In the genomic region with DNA sequence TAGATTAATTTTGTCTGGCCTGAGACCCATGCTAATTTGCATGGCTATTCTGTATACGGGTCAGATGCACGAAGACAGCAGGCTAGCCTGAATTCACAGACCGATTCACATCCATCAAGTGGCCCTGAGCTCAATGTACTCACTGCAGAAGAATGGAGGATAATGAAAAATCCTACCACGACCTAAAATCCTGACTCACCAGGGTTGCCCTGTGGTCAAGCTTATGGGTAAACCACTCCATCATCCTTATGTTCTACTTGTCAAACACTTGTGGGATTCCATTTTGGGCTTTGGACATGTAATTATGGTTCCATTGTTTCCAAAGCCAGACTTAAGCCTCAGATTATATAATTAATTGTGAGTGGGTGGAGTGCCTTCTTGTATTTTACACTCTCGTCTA, we compare ENCODE assay signal across 13 cellular contexts.
DNase-seq lines count a peak whose midpoint lies in the region; ATAC-seq, FAIRE-seq and TF ChIP-seq lines count a peak whose summit lies in the region.
"Had no signal": no experiment of that assay in that cellular context is flagged by ENCODE, and none has a peak within 500 bp of the region (broad histone marks: within the 10 kb centered on the region; RNA-seq: fewer than 3 reads in every experiment).

No MANE protein-coding gene starts in this region.

- no peaks in the 10 kb centered on the region for H3K9me3 Mint-ChIP-seq in nephron progenitor cell

- peak overlapping the region; percentile 42 for H3K27ac Mint-ChIP-seq in nephron progenitor cell
- H3K27ac Mint-ChIP-seq: CD4-positive, CD25-positive, alpha-beta regulatory T cell had no signal

- peak; percentile 90 for DNase-seq in ELR (ENCODE audit: low read depth)
- peak; percentile 76 for DNase-seq in NCI-H226
- no peak for DNase-seq in bronchial epithelial cell (ENCODE audit: low read depth)
- no peak for DNase-seq in nephron progenitor cell
- no peak for DNase-seq in middle frontal gyrus (ENCODE audit: extremely low spot score, low spot score)
- no peak for DNase-seq in activated naive CD4-positive, alpha-beta T cell treated with anti-CD3 and anti-CD28 coated beads, Interleukin-2, amount 50 U/mL, for 16 hours
- DNase-seq: activated CD4-positive, alpha-beta T cell treated with anti-CD3 and anti-CD28 coated beads, Interleukin-2, amount 50 U/mL, for 1 hour; caudate nucleus; CD4-positive, CD25-positive, alpha-beta regulatory T cell; NCI-H2081 treated with DMSO at 0.1 percent for 48 hours had no signal

- no peaks in the 10 kb centered on the region for H3K36me3 Mint-ChIP-seq in nephron progenitor cell (ENCODE audit: low read depth)
- H3K36me3 Mint-ChIP-seq: CD4-positive, CD25-positive, alpha-beta regulatory T cell had no signal

- H3K4me3 Mint-ChIP-seq in nephron progenitor cell: no peak overlapping the region
- H3K4me3 Mint-ChIP-seq: CD4-positive, CD25-positive, alpha-beta regulatory T cell had no signal

- ATAC-seq in HG03439 (IDR thresholded peaks at IDR 0.05; ENCODE audit: unreplicated experiment): no peak
- ATAC-seq in GM19455 (IDR thresholded peaks at IDR 0.05; ENCODE audit: unreplicated experiment): no peak

- FAIRE-seq in bronchial epithelial cell (lab: Jason Lieb, UNC): peak; percentile 13

- H3K36me3 ChIP-seq in bronchial epithelial cell (ENCODE audit: control insufficient read depth, insufficient read depth, low read length): no peaks in the 10 kb centered on the region
- H3K36me3 ChIP-seq: right atrium auricular region had no signal

- no peak for TF ChIP-seq CTCF in bronchial epithelial cell (IDR thresholded peaks at IDR 0.05; ENCODE audit: insufficient read depth, low read length, severe bottlenecking)
- TF ChIP-seq CTCF in nephron progenitor cell (IDR thresholded peaks at IDR 0.05): no peak

- no peaks in the 10 kb centered on the region for H3K27me3 ChIP-seq in bronchial epithelial cell (ENCODE audit: control insufficient read depth, insufficient read depth, low read length)
- H3K27me3 ChIP-seq: right atrium auricular region had no signal

- H3K27me3 Mint-ChIP-seq in nephron progenitor cell (ENCODE audit: low read depth, poor library complexity): peaks cover 3% of the 10 kb centered on the region

- peaks cover 67% of the 10 kb centered on the region for H3K4me1 Mint-ChIP-seq in nephron progenitor cell

- no peak overlapping the region for H3K4me3 ChIP-seq in bronchial epithelial cell (ENCODE audit: low read depth, low read length)
- H3K4me3 ChIP-seq: right atrium auricular region had no signal

Comparison
In these comparisons a context has a peak if more than half of its experiments do, and no peak if none do; other contexts are left out.
1. DNase-seq: peak in ELR (single experiment) and NCI-H226 (single experiment); none in bronchial epithelial cell (single experiment), nephron progenitor cell (single experiment), middle frontal gyrus (single experiment) and activated naive CD4-positive, alpha-beta T cell treated with anti-CD3 and anti-CD28 coated beads, Interleukin-2, amount 50 U/mL, for 16 hours (single experiment).